1 cellular context compared by ENCODE assay signal in the genomic region with DNA sequence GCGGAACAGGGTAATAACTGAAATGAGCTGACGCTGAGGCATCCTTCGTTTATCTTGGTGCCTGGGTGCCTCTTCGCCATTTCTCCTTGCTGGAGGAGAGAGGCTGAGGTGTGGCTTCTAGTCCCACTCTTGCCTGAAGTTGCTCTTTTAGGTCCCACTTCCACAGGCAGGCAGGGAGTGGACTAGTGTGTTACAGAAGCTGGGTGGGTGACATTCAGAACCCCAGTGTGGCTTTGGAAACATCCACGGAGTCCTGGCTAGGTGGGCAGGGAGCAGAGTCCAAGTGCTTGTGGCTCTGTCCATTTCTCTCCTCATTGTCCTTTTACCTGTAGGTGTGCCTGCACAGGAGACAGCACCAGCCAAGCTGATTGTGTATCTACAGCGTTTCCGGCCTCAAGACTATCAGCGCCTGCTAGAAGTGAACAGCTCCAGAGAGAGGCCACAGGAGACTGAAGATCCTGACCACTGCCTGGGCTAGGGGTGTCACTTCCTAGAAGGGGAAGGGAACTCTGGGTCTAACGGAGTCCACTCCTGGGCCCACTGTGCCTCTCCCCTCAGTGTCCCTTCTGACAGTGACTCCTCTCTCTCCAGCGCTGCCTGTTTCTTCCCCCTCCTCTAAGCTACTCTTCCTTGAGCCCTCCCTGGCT.
TF ChIP-seq lines count a peak whose summit lies in the region.

No MANE protein-coding gene starts in this region.

TF ChIP-seq in GM12878, 131 proteins besides CTCF, POLR2A, EP300 and RAD21:
- TF ChIP-seq PML (IDR thresholded peaks at IDR 0.05; ENCODE audit: low read length), result no peak
- no peak for TF ChIP-seq EZH2 (IDR thresholded peaks at IDR 0.05; ENCODE audit: borderline replicate concordance, control insufficient read depth, low read depth, low read length)
- no peak for TF ChIP-seq ZBTB33 (IDR thresholded peaks at IDR 0.05)
- TF ChIP-seq, protein P1, sequence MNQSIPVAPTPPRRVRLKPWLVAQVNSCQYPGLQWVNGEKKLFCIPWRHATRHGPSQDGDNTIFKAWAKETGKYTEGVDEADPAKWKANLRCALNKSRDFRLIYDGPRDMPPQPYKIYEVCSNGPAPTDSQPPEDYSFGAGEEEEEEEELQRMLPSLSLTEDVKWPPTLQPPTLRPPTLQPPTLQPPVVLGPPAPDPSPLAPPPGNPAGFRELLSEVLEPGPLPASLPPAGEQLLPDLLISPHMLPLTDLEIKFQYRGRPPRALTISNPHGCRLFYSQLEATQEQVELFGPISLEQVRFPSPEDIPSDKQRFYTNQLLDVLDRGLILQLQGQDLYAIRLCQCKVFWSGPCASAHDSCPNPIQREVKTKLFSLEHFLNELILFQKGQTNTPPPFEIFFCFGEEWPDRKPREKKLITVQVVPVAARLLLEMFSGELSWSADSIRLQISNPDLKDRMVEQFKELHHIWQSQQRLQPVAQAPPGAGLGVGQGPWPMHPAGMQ (IDR thresholded peaks at IDR 0.05; ENCODE audit: borderline replicate concordance), result no peak
- TF ChIP-seq STAT3 (IDR thresholded peaks at IDR 0.05; ENCODE audit: low read depth, low read length), result no peak
- TF ChIP-seq SMC3 (IDR thresholded peaks at IDR 0.05; ENCODE audit: borderline replicate concordance, low read length), result no peak
- no peak for TF ChIP-seq RELB (IDR thresholded peaks at IDR 0.05; ENCODE audit: low read depth)
- no peak for TF ChIP-seq NR2F1 (conservative IDR thresholded peaks at IDR 0.05)
- no peak for TF ChIP-seq POLR2AphosphoS2 (IDR thresholded peaks at IDR 0.05; ENCODE audit: low read depth, low read length)
- TF ChIP-seq, protein P2, sequence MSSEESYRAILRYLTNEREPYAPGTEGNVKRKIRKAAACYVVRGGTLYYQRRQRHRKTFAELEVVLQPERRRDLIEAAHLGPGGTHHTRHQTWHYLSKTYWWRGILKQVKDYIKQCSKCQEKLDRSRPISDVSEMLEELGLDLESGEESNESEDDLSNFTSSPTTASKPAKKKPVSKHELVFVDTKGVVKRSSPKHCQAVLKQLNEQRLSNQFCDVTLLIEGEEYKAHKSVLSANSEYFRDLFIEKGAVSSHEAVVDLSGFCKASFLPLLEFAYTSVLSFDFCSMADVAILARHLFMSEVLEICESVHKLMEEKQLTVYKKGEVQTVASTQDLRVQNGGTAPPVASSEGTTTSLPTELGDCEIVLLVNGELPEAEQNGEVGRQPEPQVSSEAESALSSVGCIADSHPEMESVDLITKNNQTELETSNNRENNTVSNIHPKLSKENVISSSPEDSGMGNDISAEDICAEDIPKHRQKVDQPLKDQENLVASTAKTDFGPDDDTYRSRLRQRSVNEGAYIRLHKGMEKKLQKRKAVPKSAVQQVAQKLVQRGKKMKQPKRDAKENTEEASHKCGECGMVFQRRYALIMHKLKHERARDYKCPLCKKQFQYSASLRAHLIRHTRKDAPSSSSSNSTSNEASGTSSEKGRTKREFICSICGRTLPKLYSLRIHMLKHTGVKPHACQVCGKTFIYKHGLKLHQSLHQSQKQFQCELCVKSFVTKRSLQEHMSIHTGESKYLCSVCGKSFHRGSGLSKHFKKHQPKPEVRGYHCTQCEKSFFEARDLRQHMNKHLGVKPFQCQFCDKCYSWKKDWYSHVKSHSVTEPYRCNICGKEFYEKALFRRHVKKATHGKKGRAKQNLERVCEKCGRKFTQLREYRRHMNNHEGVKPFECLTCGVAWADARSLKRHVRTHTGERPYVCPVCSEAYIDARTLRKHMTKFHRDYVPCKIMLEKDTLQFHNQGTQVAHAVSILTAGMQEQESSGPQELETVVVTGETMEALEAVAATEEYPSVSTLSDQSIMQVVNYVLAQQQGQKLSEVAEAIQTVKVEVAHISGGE (CRISPR knock-in tag; IDR thresholded peaks at IDR 0.05), result no peak
- TF ChIP-seq SREBF2 (IDR thresholded peaks at IDR 0.05; ENCODE audit: low read length), result no peak
- TF ChIP-seq ZBED1 (IDR thresholded peaks at IDR 0.05; ENCODE audit: borderline replicate concordance), result no peak
- TF ChIP-seq IKZF2 (IDR thresholded peaks at IDR 0.05), result no peak
- TF ChIP-seq SREBF1 (IDR thresholded peaks at IDR 0.05; ENCODE audit: low read length), result no peak
- no peak for TF ChIP-seq RFX5 (IDR thresholded peaks at IDR 0.05; ENCODE audit: low read depth, low read length)
- no peak for TF ChIP-seq MXI1 (IDR thresholded peaks at IDR 0.05; ENCODE audit: low read depth, low read length)
